In the genomic region with DNA sequence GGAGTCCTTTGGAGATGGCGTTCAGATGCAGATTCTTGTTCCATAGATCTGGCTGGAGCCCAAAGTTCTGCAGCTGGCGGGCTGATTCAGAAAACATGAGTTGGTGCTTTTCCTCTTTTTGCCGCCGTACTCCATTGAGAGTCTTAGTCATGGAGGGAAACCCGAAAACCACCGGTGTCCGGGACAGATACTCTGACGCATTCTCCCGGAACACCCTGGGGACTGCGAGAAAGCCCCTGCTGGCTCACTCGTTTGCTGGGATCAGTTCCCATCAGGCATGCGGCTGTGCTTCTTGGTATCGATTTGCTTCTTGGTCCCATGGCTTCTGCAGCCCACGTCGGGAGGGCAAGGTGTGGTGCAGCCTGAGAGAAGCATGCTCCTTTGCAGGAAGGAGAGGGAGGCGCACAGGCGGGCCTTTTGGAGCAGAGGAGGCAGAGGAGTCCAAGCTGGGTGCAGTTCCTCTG, we compare ENCODE assay signal across 8 cellular contexts. TPM values are rescaled to one million over a fixed set of nuclear protein-coding genes. Genes with fewer than 3 reads are reported as not detected.
DNase-seq lines count a peak whose midpoint lies in the region; ATAC-seq and TF ChIP-seq lines count a peak whose summit lies in the region.

No MANE protein-coding gene starts in this region.

- TF ChIP-seq EP300 in upper lobe of left lung (IDR thresholded peaks at IDR 0.05), result peak; percentile 25 to 58 (median 45)

- H3K27ac ChIP-seq in upper lobe of left lung, result peak overlapping the region; percentile 62 to 71 (median 65)

- TF ChIP-seq POLR2A in upper lobe of left lung (IDR thresholded peaks at IDR 0.05), result peak in 1 of 4 donors; percentile 57

- POLR2A ChIA-PET in AG04449 (lab: Yijun Ruan, JAX), result interaction anchor here (0.8 to 1.1 kb wide), 4 partner anchors 8 to 230 kb away, joined by 3 to 7 read pairs (median 4); a partner anchor contains a TSS

- peaks cover 0 to 8% (median 0%) of the 10 kb centered on the region in 4 donors for H3K36me3 ChIP-seq in upper lobe of left lung

- CTCF ChIA-PET in AG04449 (lab: Yijun Ruan, JAX), result interaction anchor here (0.7 to 2.7 kb wide), 4 partner anchors 19 to 230 kb away, joined by 3 to 11 read pairs (median 8); a partner anchor contains a TSS

- peaks cover 20 to 49% (median 32%) of the 10 kb centered on the region in 4 donors for H3K4me1 ChIP-seq in upper lobe of left lung

- in situ Hi-C loops in astrocyte of the cerebellum (cut with HindIII; ENCODE audit: low sequenced_read_pairs), result no loop called here

- H3K9me3 ChIP-seq in upper lobe of left lung, result no peaks in the 10 kb centered on the region

- DNase-seq in AG04449 (ENCODE audit: low read depth, low spot score) (peak; percentile 63), astrocyte of the cerebellum (ENCODE audit: low read depth) (peak; percentile 89), medulla oblongata (ENCODE audit: extremely low spot score) (peak; percentile 82), upper lobe of left lung (peak in 1 of 2 donors; percentile 76), foreskin melanocyte (no peak), NCI-H187 treated with DMSO at 0.1 percent for 48 hours (lab: John Stamatoyannopoulos, UW) (no peak), HUDEP-2 (lab: John Stamatoyannopoulos, UW; ENCODE audit: unreplicated experiment in 76 of 76) (no peak)

- TF ChIP-seq CTCF in AG04449 (IDR thresholded peaks at IDR 0.05; ENCODE audit: insufficient read depth, low read length, missing control alignments) (no peak), astrocyte of the cerebellum (IDR thresholded peaks at IDR 0.05; ENCODE audit: low read depth, low read length, missing control alignments) (no peak), upper lobe of left lung (IDR thresholded peaks at IDR 0.05) (no peak)

- no peaks in the 10 kb centered on the region for H3K27me3 ChIP-seq in upper lobe of left lung

- WGBS in upper lobe of left lung, 2 donors, result 52 to 66% methylated on average over 11 to 17 of the region's 17 CpGs

- peak; percentile 58 for ATAC-seq in HG02884 (IDR thresholded peaks at IDR 0.05; ENCODE audit: unreplicated experiment)
- peak; percentile 35 to 86 for ATAC-seq in upper lobe of left lung (ENCODE audit: low FRiP score in 2 of 2)

- H3K4me3 ChIP-seq in AG04449 (ENCODE audit: low read depth, low read length) (peak overlapping the region; percentile 6; the same call in 1 of the 2 replicates), astrocyte of the cerebellum (ENCODE audit: low read depth, low read length) (no peak overlapping the region), upper lobe of left lung (no peak overlapping the region)

RNA-seq across cellular contexts. Expression of a gene that starts 30.8 kb away (rescaled TPM):
- 100 to 1,000 TPM in 1 of 6 donors, 10 to 100 TPM in 5; 48.2 to 236 (median 83.5) TPM for total RNA-seq in upper lobe of left lung

Comparison
In these comparisons a context has a peak if more than half of its experiments do, and no peak if none do; other contexts are left out.
1. DNase-seq: peak in AG04449 (single experiment), astrocyte of the cerebellum (single experiment) and medulla oblongata (single experiment); none in foreskin melanocyte (single experiment), NCI-H187 treated with DMSO at 0.1 percent for 48 hours (single experiment) and HUDEP-2 (0 of 76).